Comparison of ENCODE assay signal across 8 cellular contexts in the genomic region with DNA sequence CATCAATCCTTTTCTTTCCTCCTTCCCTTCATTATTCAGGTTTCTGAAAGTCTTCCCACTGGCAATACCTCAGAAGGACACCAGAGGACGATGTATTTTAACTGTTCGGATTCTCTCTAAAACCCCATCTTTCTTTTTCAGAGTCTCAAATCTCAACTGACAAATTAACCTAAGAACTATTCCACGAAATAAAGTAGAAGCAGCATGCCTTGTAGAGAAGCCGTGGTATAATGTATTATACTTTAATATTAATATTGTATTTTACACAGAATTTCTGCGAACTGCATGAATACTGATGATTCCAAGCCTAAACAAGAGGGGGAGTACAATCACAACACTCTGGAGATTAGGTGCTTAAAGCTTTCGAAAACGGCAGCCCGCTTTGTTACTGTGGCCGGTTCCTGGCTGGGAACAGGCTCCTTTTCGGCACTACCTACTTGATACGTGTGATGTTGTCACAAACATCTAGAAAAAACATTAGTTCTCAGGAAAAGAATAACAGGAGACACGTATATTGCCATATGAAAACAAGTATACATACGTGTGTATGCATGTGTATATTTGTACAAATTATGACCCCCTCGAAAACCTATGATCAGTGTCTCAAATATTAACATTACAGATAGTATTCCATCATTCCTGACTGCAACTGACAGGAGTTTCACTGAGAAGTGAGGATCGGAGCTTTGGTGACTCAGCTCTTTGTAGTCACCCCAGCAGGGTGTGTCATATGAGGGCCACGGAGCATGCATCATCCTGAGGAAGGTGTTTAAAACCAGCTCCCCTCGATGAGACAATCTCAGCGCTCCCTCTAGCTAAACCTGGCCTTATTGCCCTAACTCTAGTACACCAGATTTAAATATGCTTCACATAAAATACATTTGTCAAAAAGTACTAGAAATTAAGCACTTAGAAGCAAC.
A peak's percentile ranks its signal among the peaks of the same experiment; 100 is the strongest.
DNase-seq lines count a peak whose midpoint lies in the region; FAIRE-seq and TF ChIP-seq lines count a peak whose summit lies in the region.

No MANE protein-coding gene starts in this region.

- H3K27me3 ChIP-seq in MM.1S (replicated peaks; ENCODE audit: insufficient read depth, low read length) (no peaks in the 10 kb centered on the region), endothelial cell of umbilical vein (ENCODE audit: control insufficient read depth in 2 of 2, insufficient read depth in 2 of 2, low read length in 2 of 2) (peaks cover 3 to 6% of the 10 kb centered on the region in 2 experiments)

- H3F3A ChIP-seq in MM.1S (ENCODE audit: insufficient read depth, low read length): 0 out of 2 replicates have a peak, but pooled peaks cover 5% of the 10 kb centered on the region

- CTCF ChIA-PET in endothelial cell of umbilical vein (lab: Charles Lee): interaction anchor here (0.6 to 6.2 kb wide), 30 partner anchors 10 to 1371 kb away, joined by 3 to 298 read pairs (median 5); no protein-coding TSS in a partner anchor

- no TSS peak for BruUV-seq in endothelial cell of umbilical vein (replicated peaks; lab: Mats Ljungman, UMichigan)

- POLR2A ChIA-PET in endothelial cell of umbilical vein (lab: Charles Lee): no interaction called here

- intact Hi-C loops in endothelial cell of umbilical vein (cut with micrococcal nuclease): loop anchor here (1.0 to 5.0 kb wide), 5 partner anchors 248 to 528 kb away; no protein-coding TSS in a partner anchor

- H3K4me1 Mint-ChIP-seq in type B pancreatic cell (ENCODE audit: unreplicated experiment): peaks cover 7% of the 10 kb centered on the region

- H3K9ac ChIP-seq in MM.1S (ENCODE audit: low read length): peak overlapping the region; percentile 52; the same call in 1 of the 2 replicates
- peak overlapping the region; percentile 20 for H3K9ac ChIP-seq in endothelial cell of umbilical vein (replicated peaks; ENCODE audit: extremely low read depth, insufficient read depth, low read length)

- H3K27ac Mint-ChIP-seq in type B pancreatic cell: peak overlapping the region; percentile 79

- peaks cover 26% of the 10 kb centered on the region for H3K27me3 Mint-ChIP-seq in type B pancreatic cell

- H3K27ac ChIP-seq in MM.1S (ENCODE audit: low read length) (no peak overlapping the region), endothelial cell of umbilical vein (ENCODE audit: insufficient read depth, low read depth, low read length) (no peak overlapping the region), mesodermal cell (ENCODE audit: low read depth, low read length, severe bottlenecking) (peak overlapping the region; percentile 41)

- dilution Hi-C loops in endothelial cell of umbilical vein (cut with MboI; ENCODE audit: extremely low pct_ligation_motif_present, low sequenced_read_pairs): no loop called here

- H3K4me3 ChIP-seq in MM.1S (ENCODE audit: low read length) (peak overlapping the region; percentile 75), endothelial cell of umbilical vein (replicated peaks in 1 of 3; ENCODE audit: insufficient read depth in 1 of 3, low read depth in 1 of 3, low read length in 3 of 3) (peak overlapping the region in 2 of 3 experiments; percentile 29 to 49), mesodermal cell (ENCODE audit: extremely low read depth, insufficient read depth, low read length, poor library complexity, severe bottlenecking) (peak overlapping the region; percentile 22)

- H3K79me2 ChIP-seq in MM.1S (ENCODE audit: low read length): no peaks in the 10 kb centered on the region
- H3K79me2 ChIP-seq in endothelial cell of umbilical vein (ENCODE audit: control insufficient read depth, insufficient read depth, low read length): no peaks in the 10 kb centered on the region

- FAIRE-seq in endothelial cell of umbilical vein (lab: Jason Lieb, UNC): peak; percentile 26

- TF ChIP-seq POLR2A in endothelial cell of umbilical vein (IDR thresholded peaks at IDR 0.05; ENCODE audit: low read depth, low read length): no peak

- peak overlapping the region; percentile 97 for H2AFZ ChIP-seq in MM.1S (ENCODE audit: low read length)
- H2AFZ ChIP-seq in endothelial cell of umbilical vein (ENCODE audit: low read depth, low read length): peak overlapping the region; percentile 54

- H3K4me3 Mint-ChIP-seq in type B pancreatic cell: peak overlapping the region; percentile 86

- H3K36me3 ChIP-seq in MM.1S (replicated peaks; ENCODE audit: insufficient read depth, low read length): no peaks in the 10 kb centered on the region
- H3K36me3 ChIP-seq in endothelial cell of umbilical vein (ENCODE audit: control insufficient read depth in 2 of 2, extremely low read depth in 1 of 2, insufficient read depth in 2 of 2, low read length in 2 of 2): no peaks in the 10 kb centered on the region
- H3K36me3 ChIP-seq in mesodermal cell (ENCODE audit: control insufficient read depth, insufficient read depth, low read length): no peaks in the 10 kb centered on the region

- TF ChIP-seq CTCF in MM.1S (IDR thresholded peaks at IDR 0.05; ENCODE audit: low read length) (peak; percentile 90), endothelial cell of umbilical vein (IDR thresholded peaks at IDR 0.05; ENCODE audit: extremely low read depth in 1 of 2, insufficient read depth in 1 of 2, low read depth in 1 of 2, low read length in 2 of 2) (peak; percentile 67 to 74), type B pancreatic cell (conservative IDR thresholded peaks at IDR 0.05) (peak; percentile 93)

- H3K9me3 ChIP-seq in MM.1S (replicated peaks; ENCODE audit: insufficient read depth, low read length) (no peaks in the 10 kb centered on the region), endothelial cell of umbilical vein (replicated peaks; ENCODE audit: control insufficient read depth, insufficient read depth, low read length) (no peaks in the 10 kb centered on the region), mesodermal cell (ENCODE audit: control insufficient read depth, low read length) (no peaks in the 10 kb centered on the region)

- WGBS in mesodermal cell (ENCODE audit: insufficient coverage in 2 of 2), 2 experiments: 0 to 6% methylated on average over 3 to 8 of the region's 18 CpGs

- no peaks in the 10 kb centered on the region for H3K9me1 ChIP-seq in endothelial cell of umbilical vein (replicated peaks; ENCODE audit: control insufficient read depth, extremely low read depth, insufficient read depth, low read length)

- no peaks in the 10 kb centered on the region for H3K36me3 Mint-ChIP-seq in type B pancreatic cell

- H3K9me2 ChIP-seq in MM.1S (replicated peaks; ENCODE audit: insufficient read depth, low read length): no peaks in the 10 kb centered on the region

- H4K20me1 ChIP-seq in MM.1S (ENCODE audit: insufficient read depth, low read length) (no peaks in the 10 kb centered on the region), endothelial cell of umbilical vein (replicated peaks; ENCODE audit: control insufficient read depth, extremely low read depth, insufficient read depth, low read length) (no peaks in the 10 kb centered on the region)

- no peaks in the 10 kb centered on the region for H3K9me3 Mint-ChIP-seq in type B pancreatic cell

- peak; percentile 7 for DNase-seq in NCI-H345 (lab: John Stamatoyannopoulos, UW)
- no peak for DNase-seq in NCI-H345 treated with DMSO at 0.1 percent for 48 hours (lab: John Stamatoyannopoulos, UW; ENCODE audit: unreplicated experiment)
- DNase-seq in H4 (ENCODE audit: low spot score): peak; percentile 76
- DNase-seq in MM.1S: peak; percentile 63
- DNase-seq in SW 1271 (lab: John Stamatoyannopoulos, UW): peak; percentile 56 to 80
- DNase-seq in endothelial cell of umbilical vein (ENCODE audit: low read depth, low spot score): peak; percentile 56
- no peak for DNase-seq in type B pancreatic cell (ENCODE audit: extremely low spot score, unreplicated experiment)

- H3K4me2 ChIP-seq in MM.1S (ENCODE audit: low read depth, low read length) (peak overlapping the region; percentile 93), endothelial cell of umbilical vein (ENCODE audit: insufficient read depth, low read length) (peak overlapping the region; percentile 90)

- H3K4me1 ChIP-seq in MM.1S (ENCODE audit: low read length) (no peaks in the 10 kb centered on the region), endothelial cell of umbilical vein (ENCODE audit: control insufficient read depth, extremely low read depth, insufficient read depth, low read length) (peaks cover 5% of the 10 kb centered on the region), mesodermal cell (ENCODE audit: control insufficient read depth, insufficient read depth, low read length, poor library complexity, severe bottlenecking) (no peaks in the 10 kb centered on the region)

TF ChIP-seq in endothelial cell of umbilical vein, 7 proteins besides CTCF, POLR2A, EP300 and RAD21:
- no peak for TF ChIP-seq GATA2 (IDR thresholded peaks at IDR 0.05; ENCODE audit: insufficient read depth, insufficient read length, low read depth, low read length)
- TF ChIP-seq FOS (IDR thresholded peaks at IDR 0.05; ENCODE audit: borderline replicate concordance, insufficient read depth, low read length): peak; percentile 74

Comparison
In these comparisons a context has a peak if more than half of its experiments do, and no peak if none do; other contexts are left out.
1. DNase-seq: peak in NCI-H345 (single experiment), H4 (single experiment), MM.1S (single experiment), SW 1271 (2 of 2) and endothelial cell of umbilical vein (single experiment); none in NCI-H345 treated with DMSO at 0.1 percent for 48 hours (single experiment) and type B pancreatic cell (single experiment).
2. H3K4me3 ChIP-seq: peak in every context shown above with its lines; median percentile 75 in MM.1S; 39 in endothelial cell of umbilical vein; 22 in mesodermal cell.
3. Peak in every context shown above with its lines, with median percentiles within 50 percentile points of each other: CTCF ChIP-seq.